Comparison of ENCODE assay signal across 8 cellular contexts in genomic region chr1:246932366-246932700, GRCh38. TPM values are rescaled to one million over a fixed set of nuclear protein-coding genes. Genes with fewer than 3 reads are reported as not detected.
DNase-seq lines count a peak whose midpoint lies in the region; ATAC-seq and TF ChIP-seq lines count a peak whose summit lies in the region.

No MANE protein-coding gene starts in this region.

- H3K4me1 Mint-ChIP-seq in CD4-positive, alpha-beta memory T cell, result peaks cover 20 to 46% (median 30%) of the 10 kb centered on the region in 4 donors

- peak overlapping the region; percentile 76 for H3K27ac ChIP-seq in CD4-positive, alpha-beta memory T cell (ENCODE audit: low read depth, low read length)
- peak overlapping the region in 2 of 4 donors; percentile 96 to 97 for H3K27ac ChIP-seq in Peyer's patch
- H3K27ac ChIP-seq in esophagus (ENCODE audit: low read depth in 2 of 2, low read length in 1 of 2), result peak overlapping the region; percentile 98 to 99
- H3K27ac ChIP-seq in neutrophil, result peak overlapping the region; percentile 95

- peak overlapping the region; percentile 90 to 97 (median 95) for H3K4me3 Mint-ChIP-seq in CD4-positive, alpha-beta memory T cell

- H3K9me3 ChIP-seq in CD4-positive, alpha-beta memory T cell (ENCODE audit: control insufficient read depth in 1 of 2, low read length in 2 of 2), result no peaks in the 10 kb centered on the region
- H3K9me3 ChIP-seq in Peyer's patch (no peaks in the 10 kb centered on the region), esophagus (ENCODE audit: control insufficient read depth in 2 of 2, insufficient read depth in 1 of 2, low read depth in 1 of 2, low read length in 1 of 2) (no peaks in the 10 kb centered on the region), neutrophil (no peaks in the 10 kb centered on the region)

- TF ChIP-seq POLR2A in Peyer's patch (IDR thresholded peaks at IDR 0.05), result no peak

- H3K27ac Mint-ChIP-seq in CD4-positive, alpha-beta memory T cell, result peak overlapping the region; percentile 95 to 99 (median 97)

- POLR2A ChIA-PET in CD4-positive, alpha-beta memory T cell (lab: Charles Lee; ENCODE audit: partially characterized antibody), result interaction anchor here (0.7 to 1.6 kb wide), 7 partner anchors 23 to 278 kb away, joined by 3 to 7 read pairs (median 4); partner anchors contain the start of genes ZNF669 and ZNF670

- peaks cover 10 to 23% of the 10 kb centered on the region in 2 donors for H3K36me3 Mint-ChIP-seq in CD4-positive, alpha-beta memory T cell

- H3K4me3 ChIP-seq in CD4-positive, alpha-beta memory T cell (ENCODE audit: low read length in 2 of 2), result peak overlapping the region; percentile 69 to 89
- H3K4me3 ChIP-seq in Peyer's patch (peak overlapping the region; percentile 69 to 100 (median 98)), esophagus (ENCODE audit: low read depth in 1 of 2, low read length in 2 of 2) (peak overlapping the region; percentile 90 to 99), neutrophil (ENCODE audit: low read depth in 1 of 2, low read length in 1 of 2) (peak overlapping the region; percentile 88 to 97)

- H3K27me3 ChIP-seq in CD4-positive, alpha-beta memory T cell (ENCODE audit: insufficient read depth, low read length), result no peaks in the 10 kb centered on the region
- H3K27me3 ChIP-seq in Peyer's patch (no peaks in the 10 kb centered on the region), esophagus (ENCODE audit: control insufficient read depth in 1 of 2, insufficient read depth in 2 of 2, low read length in 2 of 2) (no peaks in the 10 kb centered on the region), neutrophil (no peaks in the 10 kb centered on the region)

- H3K9me3 Mint-ChIP-seq in CD4-positive, alpha-beta memory T cell, result no peaks in the 10 kb centered on the region

- no peaks in the 10 kb centered on the region for H3K36me3 ChIP-seq in CD4-positive, alpha-beta memory T cell (ENCODE audit: insufficient read depth, low read length)
- H3K36me3 ChIP-seq in Peyer's patch (peaks cover 0 to 6% (median 0%) of the 10 kb centered on the region in 3 donors), esophagus (ENCODE audit: control insufficient read depth in 2 of 2, insufficient read depth in 2 of 2, low read length in 1 of 2) (no peaks in the 10 kb centered on the region), neutrophil (peaks cover 15% of the 10 kb centered on the region)

- DNase-seq in CD4-positive, alpha-beta memory T cell, result no peak
- no peak for DNase-seq in Peyer's patch
- no peak for DNase-seq in germinal center (ENCODE audit: low spot score)
- no peak for DNase-seq in GDM1 (lab: John Stamatoyannopoulos, UW)

- peaks cover 34% of the 10 kb centered on the region for H3K4me1 ChIP-seq in CD4-positive, alpha-beta memory T cell (ENCODE audit: insufficient read depth, low read length)
- peaks cover 0 to 18% (median 5%) of the 10 kb centered on the region in 4 donors for H3K4me1 ChIP-seq in Peyer's patch
- peaks cover 0 to 2% of the 10 kb centered on the region in 2 donors for H3K4me1 ChIP-seq in esophagus (ENCODE audit: control insufficient read depth in 2 of 2, insufficient read depth in 2 of 2, low read length in 1 of 2)
- H3K4me1 ChIP-seq in neutrophil (ENCODE audit: control insufficient read depth in 1 of 2, insufficient read depth in 1 of 2, low read depth in 1 of 2, low read length in 1 of 2), result peaks cover 22 to 25% of the 10 kb centered on the region in 2 experiments

- intact Hi-C loops in CD4-positive, alpha-beta memory T cell (cut with micrococcal nuclease), result loop anchor here (1.0 to 5.0 kb wide), 3 partner anchors 146 to 475 kb away; partner anchors contain the start of genes CNST, TFB2M and ZNF670

- no peaks in the 10 kb centered on the region for H3K27me3 Mint-ChIP-seq in CD4-positive, alpha-beta memory T cell

- ATAC-seq in HG03135 (IDR thresholded peaks at IDR 0.05; ENCODE audit: unreplicated experiment), result no peak
- no peak for ATAC-seq in HG03457 (IDR thresholded peaks at IDR 0.05; ENCODE audit: unreplicated experiment)

- WGBS in esophagus, 2 donors, result 11 to 12% methylated on average over 8 of the region's 8 CpGs

- CTCF ChIA-PET in CD4-positive, alpha-beta memory T cell (lab: Charles Lee; ENCODE audit: partially characterized antibody), result interaction anchor here (0.7 kb wide), 1 partner anchor 458 kb away, joined by 3 read pairs; no protein-coding TSS in a partner anchor

- no peak for TF ChIP-seq CTCF in Peyer's patch (IDR thresholded peaks at IDR 0.05)
- no peak for TF ChIP-seq CTCF in neutrophil (IDR thresholded peaks at IDR 0.05)

RNA-seq across cellular contexts. Expression of gene AHCTF1, which starts 0.6 kb away (rescaled TPM):
- 10 to 100 TPM; 55.1 to 59.0 TPM for total RNA-seq in CD4-positive, alpha-beta memory T cell
- 10 to 100 TPM in 1 of 2 donors, 1 to 10 TPM in 1; 5.7 to 22.6 TPM for polyA plus RNA-seq in CD4-positive, alpha-beta memory T cell
- total RNA-seq in Peyer's patch, result 10 to 100 TPM; 20.3 to 51.2 (median 29.9) TPM
- polyA plus RNA-seq in esophagus, result 1 to 10 TPM; 5.5 to 7.3 TPM
